Comparison of ENCODE assay signal across 1 cellular context in genomic region chr7:156402255-156402654, GRCh38.
TF ChIP-seq lines count a peak whose summit lies in the region.

No MANE protein-coding gene starts in this region.

TF ChIP-seq in K562, 482 proteins besides CTCF, POLR2A, EP300 and RAD21 (continued from another document and continues in another):
- TF ChIP-seq NR0B1 (IDR thresholded peaks at IDR 0.05; ENCODE audit: partially characterized antibody) (no peak), GABPB1 (CRISPR knock-in tag; IDR thresholded peaks at IDR 0.05) (no peak), MBD2 (IDR thresholded peaks at IDR 0.05; ENCODE audit: borderline replicate concordance, low read depth) (peak; percentile 60; the same call in 1 of the 2 replicates), GTF2E2 (tag; IDR thresholded peaks at IDR 0.05) (0 out of 2 replicates have a peak, but pooled peaks have one; percentile 26), BHLHE40 (IDR thresholded peaks at IDR 0.05; ENCODE audit: low read length) (no peak), ZNF274 (IDR thresholded peaks at IDR 0.05; ENCODE audit: borderline replicate concordance, low read depth, low read length) (no peak), ZNF224 (CRISPR knock-in tag; IDR thresholded peaks at IDR 0.05) (no peak), FUS (optimal IDR thresholded peaks at IDR 0.05; ENCODE audit: low read depth, low read length) (no peak), ZZZ3 (IDR thresholded peaks at IDR 0.05) (no peak), GATA2 (CRISPR knock-in tag; IDR thresholded peaks at IDR 0.05) (no peak), BRF1 (IDR thresholded peaks at IDR 0.05; ENCODE audit: borderline replicate concordance, extremely low read depth, insufficient read length) (no peak), SIN3B (IDR thresholded peaks at IDR 0.05; ENCODE audit: low read depth) (peak; percentile 12; the same call in 1 of the 2 replicates), RFX7 (CRISPR knock-in tag; IDR thresholded peaks at IDR 0.05) (no peak), SUPT5H (IDR thresholded peaks at IDR 0.05) (peak; percentile 82), HES1 (IDR thresholded peaks at IDR 0.05; ENCODE audit: low read depth) (no peak), TRIM28 (IDR thresholded peaks at IDR 0.05) (no peak), RBM34 (IDR thresholded peaks at IDR 0.05; ENCODE audit: borderline replicate concordance, insufficient read depth, low read length) (no peak), TAF1 (IDR thresholded peaks at IDR 0.05; ENCODE audit: control insufficient read depth, extremely low read depth, insufficient read depth, low read length, severe bottlenecking) (peak; percentile 75), ZC3H4 (CRISPR knock-in tag; IDR thresholded peaks at IDR 0.05; ENCODE audit: borderline replicate concordance) (no peak), ZNF75A (CRISPR knock-in tag; IDR thresholded peaks at IDR 0.05) (no peak), RBFOX2 (IDR thresholded peaks at IDR 0.05; ENCODE audit: low read depth, low read length) (peak; percentile 89), MXI1 (IDR thresholded peaks at IDR 0.05; ENCODE audit: low read depth, low read length) (no peak), THAP7 (CRISPR knock-in tag; IDR thresholded peaks at IDR 0.05) (peak; percentile 98), SMAD2 (IDR thresholded peaks at IDR 0.05; ENCODE audit: low read depth, low read length) (no peak), ZNF436 (CRISPR knock-in tag; IDR thresholded peaks at IDR 0.05) (no peak), PHF20 (IDR thresholded peaks at IDR 0.05; ENCODE audit: partially characterized antibody) (peak; percentile 42), CXXC5 (CRISPR knock-in tag; IDR thresholded peaks at IDR 0.05) (peak; percentile 63; the same call in 1 of the 2 replicates), HOXB6 (CRISPR knock-in tag; IDR thresholded peaks at IDR 0.05; ENCODE audit: borderline replicate concordance) (no peak; the same call in 1 of the 2 replicates), POLR2H (tag; IDR thresholded peaks at IDR 0.05; ENCODE audit: low read depth) (peak; percentile 85), MAFK (IDR thresholded peaks at IDR 0.05; ENCODE audit: low read length) (no peak), PURB (CRISPR knock-in tag; IDR thresholded peaks at IDR 0.05; ENCODE audit: low read depth) (no peak), MAZ (CRISPR knock-in tag; conservative IDR thresholded peaks at IDR 0.05 in 1 of 2, IDR thresholded peaks at IDR 0.05 in 1 of 2) (peak in 1 of 2 experiments; percentile 85; a peak in 2 of 4 replicates), HNRNPH1 (optimal IDR thresholded peaks at IDR 0.05; ENCODE audit: low read depth, low read length) (no peak), RERE (CRISPR knock-in tag; IDR thresholded peaks at IDR 0.05; ENCODE audit: borderline replicate concordance) (no peak)
- TF ChIP-seq, protein P1, sequence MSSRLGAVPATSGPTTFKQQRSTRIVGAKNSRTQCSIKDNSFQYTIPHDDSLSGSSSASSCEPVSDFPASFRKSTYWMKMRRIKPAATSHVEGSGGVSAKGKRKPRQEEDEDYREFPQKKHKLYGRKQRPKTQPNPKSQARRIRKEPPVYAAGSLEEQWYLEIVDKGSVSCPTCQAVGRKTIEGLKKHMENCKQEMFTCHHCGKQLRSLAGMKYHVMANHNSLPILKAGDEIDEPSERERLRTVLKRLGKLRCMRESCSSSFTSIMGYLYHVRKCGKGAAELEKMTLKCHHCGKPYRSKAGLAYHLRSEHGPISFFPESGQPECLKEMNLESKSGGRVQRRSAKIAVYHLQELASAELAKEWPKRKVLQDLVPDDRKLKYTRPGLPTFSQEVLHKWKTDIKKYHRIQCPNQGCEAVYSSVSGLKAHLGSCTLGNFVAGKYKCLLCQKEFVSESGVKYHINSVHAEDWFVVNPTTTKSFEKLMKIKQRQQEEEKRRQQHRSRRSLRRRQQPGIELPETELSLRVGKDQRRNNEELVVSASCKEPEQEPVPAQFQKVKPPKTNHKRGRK (tag; IDR thresholded peaks at IDR 0.05), result no peak
- TF ChIP-seq, protein P2, sequence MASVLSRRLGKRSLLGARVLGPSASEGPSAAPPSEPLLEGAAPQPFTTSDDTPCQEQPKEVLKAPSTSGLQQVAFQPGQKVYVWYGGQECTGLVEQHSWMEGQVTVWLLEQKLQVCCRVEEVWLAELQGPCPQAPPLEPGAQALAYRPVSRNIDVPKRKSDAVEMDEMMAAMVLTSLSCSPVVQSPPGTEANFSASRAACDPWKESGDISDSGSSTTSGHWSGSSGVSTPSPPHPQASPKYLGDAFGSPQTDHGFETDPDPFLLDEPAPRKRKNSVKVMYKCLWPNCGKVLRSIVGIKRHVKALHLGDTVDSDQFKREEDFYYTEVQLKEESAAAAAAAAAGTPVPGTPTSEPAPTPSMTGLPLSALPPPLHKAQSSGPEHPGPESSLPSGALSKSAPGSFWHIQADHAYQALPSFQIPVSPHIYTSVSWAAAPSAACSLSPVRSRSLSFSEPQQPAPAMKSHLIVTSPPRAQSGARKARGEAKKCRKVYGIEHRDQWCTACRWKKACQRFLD (CRISPR knock-in tag; IDR thresholded peaks at IDR 0.05), result no peak; the same call in 1 of the 2 replicates
- TF ChIP-seq, protein P3, sequence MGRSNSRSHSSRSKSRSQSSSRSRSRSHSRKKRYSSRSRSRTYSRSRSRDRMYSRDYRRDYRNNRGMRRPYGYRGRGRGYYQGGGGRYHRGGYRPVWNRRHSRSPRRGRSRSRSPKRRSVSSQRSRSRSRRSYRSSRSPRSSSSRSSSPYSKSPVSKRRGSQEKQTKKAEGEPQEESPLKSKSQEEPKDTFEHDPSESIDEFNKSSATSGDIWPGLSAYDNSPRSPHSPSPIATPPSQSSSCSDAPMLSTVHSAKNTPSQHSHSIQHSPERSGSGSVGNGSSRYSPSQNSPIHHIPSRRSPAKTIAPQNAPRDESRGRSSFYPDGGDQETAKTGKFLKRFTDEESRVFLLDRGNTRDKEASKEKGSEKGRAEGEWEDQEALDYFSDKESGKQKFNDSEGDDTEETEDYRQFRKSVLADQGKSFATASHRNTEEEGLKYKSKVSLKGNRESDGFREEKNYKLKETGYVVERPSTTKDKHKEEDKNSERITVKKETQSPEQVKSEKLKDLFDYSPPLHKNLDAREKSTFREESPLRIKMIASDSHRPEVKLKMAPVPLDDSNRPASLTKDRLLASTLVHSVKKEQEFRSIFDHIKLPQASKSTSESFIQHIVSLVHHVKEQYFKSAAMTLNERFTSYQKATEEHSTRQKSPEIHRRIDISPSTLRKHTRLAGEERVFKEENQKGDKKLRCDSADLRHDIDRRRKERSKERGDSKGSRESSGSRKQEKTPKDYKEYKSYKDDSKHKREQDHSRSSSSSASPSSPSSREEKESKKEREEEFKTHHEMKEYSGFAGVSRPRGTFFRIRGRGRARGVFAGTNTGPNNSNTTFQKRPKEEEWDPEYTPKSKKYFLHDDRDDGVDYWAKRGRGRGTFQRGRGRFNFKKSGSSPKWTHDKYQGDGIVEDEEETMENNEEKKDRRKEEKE (IDR thresholded peaks at IDR 0.05; ENCODE audit: borderline replicate concordance in 1 of 2, control insufficient read depth in 1 of 2, low read depth in 2 of 2, low read length in 1 of 2), result no peak
- TF ChIP-seq, protein P4, sequence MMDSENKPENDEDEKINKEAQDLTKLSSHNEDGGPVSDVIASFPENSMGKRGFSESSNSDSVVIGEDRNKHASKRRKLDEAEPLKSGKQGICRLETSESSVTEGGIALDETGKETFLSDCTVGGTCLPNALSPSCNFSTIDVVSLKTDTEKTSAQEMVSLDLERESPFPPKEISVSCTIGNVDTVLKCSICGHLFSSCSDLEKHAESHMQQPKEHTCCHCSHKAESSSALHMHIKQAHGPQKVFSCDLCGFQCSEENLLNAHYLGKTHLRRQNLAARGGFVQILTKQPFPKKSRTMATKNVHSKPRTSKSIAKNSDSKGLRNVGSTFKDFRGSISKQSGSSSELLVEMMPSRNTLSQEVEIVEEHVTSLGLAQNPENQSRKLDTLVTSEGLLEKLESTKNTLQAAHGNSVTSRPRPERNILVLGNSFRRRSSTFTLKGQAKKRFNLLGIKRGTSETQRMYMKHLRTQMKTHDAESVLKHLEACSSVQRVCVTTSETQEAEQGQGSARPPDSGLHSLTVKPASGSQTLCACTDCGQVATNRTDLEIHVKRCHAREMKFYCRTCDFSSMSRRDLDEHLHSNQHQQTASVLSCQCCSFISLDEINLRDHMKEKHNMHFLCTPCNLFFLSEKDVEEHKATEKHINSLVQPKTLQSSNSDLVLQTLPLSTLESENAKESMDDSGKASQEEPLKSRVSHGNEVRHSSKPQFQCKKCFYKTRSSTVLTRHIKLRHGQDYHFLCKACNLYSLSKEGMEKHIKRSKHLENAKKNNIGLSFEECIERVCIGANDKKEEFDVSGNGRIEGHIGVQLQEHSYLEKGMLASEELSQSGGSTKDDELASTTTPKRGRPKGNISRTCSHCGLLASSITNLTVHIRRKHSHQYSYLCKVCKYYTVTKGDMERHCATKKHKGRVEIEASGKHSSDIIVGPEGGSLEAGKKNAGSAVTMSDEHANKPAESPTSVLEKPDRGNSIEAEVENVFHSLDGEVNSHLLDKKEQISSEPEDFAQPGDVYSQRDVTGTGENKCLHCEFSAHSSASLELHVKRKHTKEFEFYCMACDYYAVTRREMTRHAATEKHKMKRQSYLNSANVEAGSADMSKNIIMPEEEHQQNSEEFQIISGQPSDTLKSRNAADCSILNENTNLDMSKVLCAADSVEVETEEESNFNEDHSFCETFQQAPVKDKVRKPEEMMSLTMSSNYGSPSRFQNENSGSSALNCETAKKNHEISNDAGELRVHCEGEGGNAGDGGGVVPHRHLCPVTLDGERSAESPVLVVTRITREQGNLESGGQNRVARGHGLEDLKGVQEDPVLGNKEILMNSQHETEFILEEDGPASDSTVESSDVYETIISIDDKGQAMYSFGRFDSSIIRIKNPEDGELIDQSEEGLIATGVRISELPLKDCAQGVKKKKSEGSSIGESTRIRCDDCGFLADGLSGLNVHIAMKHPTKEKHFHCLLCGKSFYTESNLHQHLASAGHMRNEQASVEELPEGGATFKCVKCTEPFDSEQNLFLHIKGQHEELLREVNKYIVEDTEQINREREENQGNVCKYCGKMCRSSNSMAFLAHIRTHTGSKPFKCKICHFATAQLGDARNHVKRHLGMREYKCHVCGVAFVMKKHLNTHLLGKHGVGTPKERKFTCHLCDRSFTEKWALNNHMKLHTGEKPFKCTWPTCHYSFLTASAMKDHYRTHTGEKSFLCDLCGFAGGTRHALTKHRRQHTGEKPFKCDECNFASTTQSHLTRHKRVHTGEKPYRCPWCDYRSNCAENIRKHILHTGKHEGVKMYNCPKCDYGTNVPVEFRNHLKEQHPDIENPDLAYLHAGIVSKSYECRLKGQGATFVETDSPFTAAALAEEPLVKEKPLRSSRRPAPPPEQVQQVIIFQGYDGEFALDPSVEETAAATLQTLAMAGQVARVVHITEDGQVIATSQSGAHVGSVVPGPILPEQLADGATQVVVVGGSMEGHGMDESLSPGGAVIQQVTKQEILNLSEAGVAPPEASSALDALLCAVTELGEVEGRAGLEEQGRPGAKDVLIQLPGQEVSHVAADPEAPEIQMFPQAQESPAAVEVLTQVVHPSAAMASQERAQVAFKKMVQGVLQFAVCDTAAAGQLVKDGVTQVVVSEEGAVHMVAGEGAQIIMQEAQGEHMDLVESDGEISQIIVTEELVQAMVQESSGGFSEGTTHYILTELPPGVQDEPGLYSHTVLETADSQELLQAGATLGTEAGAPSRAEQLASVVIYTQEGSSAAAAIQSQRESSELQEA (IDR thresholded peaks at IDR 0.05; ENCODE audit: low read depth), result no peak
